Comparison of ENCODE assay signal across 26 cellular contexts in the genomic region with DNA sequence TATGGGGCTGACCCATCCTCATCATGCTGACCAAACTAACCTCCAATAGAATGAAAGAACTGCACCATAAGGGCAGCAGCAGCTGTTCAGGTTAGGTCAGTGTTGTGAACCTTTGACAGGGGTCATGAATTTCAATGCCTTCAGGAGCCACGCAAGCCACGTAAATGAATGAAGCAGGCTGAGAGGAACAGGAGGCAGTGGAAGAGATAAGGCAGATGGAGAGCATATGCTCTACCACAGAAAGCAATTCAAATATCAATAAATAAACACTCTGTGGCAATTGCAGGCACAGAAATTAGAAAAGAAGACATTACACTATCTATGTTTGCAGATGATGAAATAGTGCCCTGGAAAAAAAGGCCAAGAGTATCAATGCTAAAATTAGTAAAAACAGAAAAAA. TPM values are rescaled to one million over a fixed set of nuclear protein-coding genes. Genes with fewer than 3 reads are reported as not detected.
DNase-seq lines count a peak whose midpoint lies in the region; ATAC-seq and TF ChIP-seq lines count a peak whose summit lies in the region.
"Had no signal": no experiment of that assay in that cellular context is flagged by ENCODE, and none has a peak within 500 bp of the region (broad histone marks: within the 10 kb centered on the region; RNA-seq: fewer than 3 reads in every experiment).

No MANE protein-coding gene starts in this region.

- no peak for ATAC-seq in activated CD8-positive, alpha-beta T cell treated with anti-CD3 and anti-CD28 coated beads, Interleukin-2, amount 10 ng/mL, durations not matched to agents 7 days and 5 days
- ATAC-seq: K562 had no signal

- peak overlapping the region; percentile 7; the same call in 1 of the 2 replicates for H3K9ac ChIP-seq in SK-N-SH
- H3K9ac ChIP-seq in mammary epithelial cell (ENCODE audit: insufficient read depth, low read length) = no peak overlapping the region
- H3K9ac ChIP-seq: parathyroid adenoma had no signal

- H3K4me3 Mint-ChIP-seq in activated CD8-positive, alpha-beta T cell treated with anti-CD3 and anti-CD28 coated beads, Interleukin-2, amount 10 ng/mL, durations not matched to agents 7 days and 5 days = no peak overlapping the region
- H3K4me3 Mint-ChIP-seq: nephron had no signal

- no peak for TF ChIP-seq POLR2A in uterus (IDR thresholded peaks at IDR 0.05)

- H3K4me1 ChIP-seq in SK-N-SH (ENCODE audit: control insufficient read depth in 1 of 2, insufficient read depth in 2 of 2, low read depth in 1 of 2, low read length in 1 of 2) (peaks cover 25 to 30% of the 10 kb centered on the region in 2 experiments), uterus (no peaks in the 10 kb centered on the region), mammary epithelial cell (ENCODE audit: insufficient read depth, low read length) (peaks cover 31% of the 10 kb centered on the region)
- H3K4me1 ChIP-seq: parathyroid adenoma, right atrium auricular region had no signal

- H2AFZ ChIP-seq in SK-N-SH (ENCODE audit: low read depth) = peak overlapping the region; percentile 19; the same call in 1 of the 2 replicates
- no peak overlapping the region for H2AFZ ChIP-seq in mammary epithelial cell (ENCODE audit: low read depth, low read length)
- H2AFZ ChIP-seq: parathyroid adenoma had no signal

- no peaks in the 10 kb centered on the region for H4K20me1 ChIP-seq in SK-N-SH (ENCODE audit: insufficient read depth)
- no peaks in the 10 kb centered on the region for H4K20me1 ChIP-seq in mammary epithelial cell (ENCODE audit: insufficient read depth, low read length)

- BruUV-seq in mammary epithelial cell (replicated peaks; lab: Mats Ljungman, UMichigan) = no TSS peak

- H3K9me3 ChIP-seq in SK-N-SH (no peaks in the 10 kb centered on the region), uterus (no peaks in the 10 kb centered on the region), mammary epithelial cell (replicated peaks; ENCODE audit: insufficient read depth, low read length) (no peaks in the 10 kb centered on the region)
- H3K9me3 ChIP-seq: MG63, right atrium auricular region had no signal

- H3K36me3 ChIP-seq in SK-N-SH (replicated peaks in 1 of 2; ENCODE audit: control insufficient read depth in 1 of 2, insufficient read depth in 2 of 2, low read length in 1 of 2) (peaks cover 0 to 9% of the 10 kb centered on the region in 2 experiments), uterus (no peaks in the 10 kb centered on the region), mammary epithelial cell (ENCODE audit: insufficient read depth, low read length) (no peaks in the 10 kb centered on the region)
- H3K36me3 ChIP-seq: brain microvascular endothelial cell, MG63, right atrium auricular region had no signal

- no peak overlapping the region for H3K27ac Mint-ChIP-seq in activated CD8-positive, alpha-beta T cell treated with anti-CD3 and anti-CD28 coated beads, Interleukin-2, amount 10 ng/mL, durations not matched to agents 7 days and 5 days
- H3K27ac Mint-ChIP-seq: nephron had no signal

- H3K4me3 ChIP-seq in SK-N-SH (ENCODE audit: low read depth in 2 of 2, low read length in 1 of 2) (no peak overlapping the region), uterus (no peak overlapping the region), mammary epithelial cell (replicated peaks in 1 of 3; ENCODE audit: insufficient read depth in 1 of 3, low read depth in 2 of 3, low read length in 3 of 3) (no peak overlapping the region)
- H3K4me3 ChIP-seq: K562, MG63, right atrium auricular region had no signal

- H3K27ac ChIP-seq in SK-N-SH (ENCODE audit: low read depth in 2 of 2, low read length in 1 of 2) = peak overlapping the region in 1 of 2 experiments; percentile 89; a peak in 3 of 4 replicates
- H3K27ac ChIP-seq in uterus = no peak overlapping the region
- no peak overlapping the region for H3K27ac ChIP-seq in mammary epithelial cell (ENCODE audit: insufficient read depth, low read depth, low read length)
- H3K27ac ChIP-seq: brain microvascular endothelial cell, parathyroid adenoma, right atrium auricular region had no signal

- H3F3A ChIP-seq in SK-N-SH (replicated peaks; ENCODE audit: insufficient read depth) = peaks cover 25% of the 10 kb centered on the region

- peaks cover 31% of the 10 kb centered on the region for H3K79me2 ChIP-seq in SK-N-SH (ENCODE audit: insufficient read depth)
- H3K79me2 ChIP-seq in mammary epithelial cell (ENCODE audit: insufficient read depth, low read length) = no peaks in the 10 kb centered on the region
- H3K79me2 ChIP-seq: parathyroid adenoma had no signal

- no peaks in the 10 kb centered on the region for H3K36me3 Mint-ChIP-seq in activated CD8-positive, alpha-beta T cell treated with anti-CD3 and anti-CD28 coated beads, Interleukin-2, amount 10 ng/mL, durations not matched to agents 7 days and 5 days (ENCODE audit: low read depth)

- DNase-seq in DMS 273 (lab: John Stamatoyannopoulos, UW; ENCODE audit: unreplicated experiment) (peak; percentile 66), NCI-H1694 (lab: John Stamatoyannopoulos, UW) (peak; percentile 55), SK-N-SH (peak; percentile 42), left kidney (ENCODE audit: low read depth, low spot score) (peak; percentile 1), D341Med (ENCODE audit: low spot score) (no peak), uterus (no peak), mammary epithelial cell (no peak)
- DNase-seq in activated CD8-positive, alpha-beta T cell treated with anti-CD3 and anti-CD28 coated beads, Interleukin-2, amount 10 ng/mL, durations not matched to agents 7 days and 5 days = no peak
- DNase-seq: activated CD4-positive, alpha-beta T cell treated with anti-CD3 and anti-CD28 coated beads for 1 hour; activated gamma-delta T cell; activated T-cell treated with anti-CD3 and anti-CD28 coated beads, Interleukin-2, amount 50 U/mL, for 1 hour; brain microvascular endothelial cell; C1 segment of cervical spinal cord; effector CD4-positive, alpha-beta T cell; hippocampal formation; MG63; NCI-H1417; NCI-H524 treated with DMSO at 0.1 percent for 48 hours; Right ventricle myocardium superior; stimulated activated CD4-positive, alpha-beta T cell treated with anti-CD3 and anti-CD28 coated beads, Interleukin-4, amount 100 ng/mL, for 4 hours; stimulated activated naive CD4-positive, alpha-beta T cell had no signal

- no peaks in the 10 kb centered on the region for H3K4me1 Mint-ChIP-seq in activated CD8-positive, alpha-beta T cell treated with anti-CD3 and anti-CD28 coated beads, Interleukin-2, amount 10 ng/mL, durations not matched to agents 7 days and 5 days (ENCODE audit: low read depth)

- TF ChIP-seq EP300 in SK-N-SH (IDR thresholded peaks at IDR 0.05; ENCODE audit: borderline replicate concordance in 1 of 2, low read depth in 1 of 2, low read length in 1 of 2) = 0 out of 4 replicates have a peak, but pooled peaks of 1 of the 2 experiments have one; percentile 57

- CTCF ChIA-PET in SK-N-SH (lab: Yijun Ruan, JAX) = no interaction called here
- CTCF ChIA-PET in mammary epithelial cell (lab: Charles Lee; ENCODE audit: low non-redundant PET) = no interaction called here
- CTCF ChIA-PET in activated CD8-positive, alpha-beta T cell treated with anti-CD3 and anti-CD28 coated beads, Interleukin-2, amount 10 ng/mL, durations not matched to agents 7 days and 5 days (lab: Charles Lee) = no interaction called here

- H3K27me3 Mint-ChIP-seq in activated CD8-positive, alpha-beta T cell treated with anti-CD3 and anti-CD28 coated beads, Interleukin-2, amount 10 ng/mL, durations not matched to agents 7 days and 5 days (ENCODE audit: low read depth) = no peaks in the 10 kb centered on the region

- H3K27me3 ChIP-seq in SK-N-SH (ENCODE audit: insufficient read depth) = no peaks in the 10 kb centered on the region
- no peaks in the 10 kb centered on the region for H3K27me3 ChIP-seq in uterus
- no peaks in the 10 kb centered on the region for H3K27me3 ChIP-seq in mammary epithelial cell (ENCODE audit: insufficient read depth, low read length)
- H3K27me3 ChIP-seq: brain microvascular endothelial cell, MG63, right atrium auricular region had no signal

- intact Hi-C loops in uterus (cut with DNase I; ENCODE audit: low total_unique reads) = no loop called here
- intact Hi-C loops in mammary epithelial cell (cut with micrococcal nuclease) = no loop called here

- TF ChIP-seq CTCF in SK-N-SH (IDR thresholded peaks at IDR 0.05) (no peak), uterus (IDR thresholded peaks at IDR 0.05) (no peak), mammary epithelial cell (conservative IDR thresholded peaks at IDR 0.05 in 1 of 2, IDR thresholded peaks at IDR 0.05 in 1 of 2; ENCODE audit: extremely low read depth in 1 of 2, insufficient read depth in 1 of 2, low read depth in 1 of 2, low read length in 2 of 2) (no peak)

- H3K9me2 ChIP-seq in SK-N-SH = no peaks in the 10 kb centered on the region

- WGBS in SK-N-SH (ENCODE audit: low lambda C conversion rate) = 69% methylated on average over 2 of the region's 2 CpGs
- 100% methylated on average over 2 of the region's 2 CpGs for WGBS in mammary epithelial cell (ENCODE audit: low coverage, missing lambda C conversion rate)

- POLR2A ChIA-PET in SK-N-SH (lab: Yijun Ruan, JAX) = no interaction called here
- POLR2A ChIA-PET in activated CD8-positive, alpha-beta T cell treated with anti-CD3 and anti-CD28 coated beads, Interleukin-2, amount 10 ng/mL, durations not matched to agents 7 days and 5 days (lab: Charles Lee) = no interaction called here

- TF ChIP-seq RAD21 in SK-N-SH (IDR thresholded peaks at IDR 0.05; ENCODE audit: low read length) = no peak

- in situ Hi-C loops in mammary epithelial cell (cut with MboI; ENCODE audit: low sequenced_read_pairs in 2 of 2) = no loop called here

- H3K9me3 Mint-ChIP-seq in activated CD8-positive, alpha-beta T cell treated with anti-CD3 and anti-CD28 coated beads, Interleukin-2, amount 10 ng/mL, durations not matched to agents 7 days and 5 days (ENCODE audit: insufficient read depth) = no peaks in the 10 kb centered on the region
- H3K9me3 Mint-ChIP-seq: nephron had no signal

- dilution Hi-C loops in mammary epithelial cell (cut with HindIII; ENCODE audit: low sequenced_read_pairs) = no loop called here

- H3K4me2 ChIP-seq in SK-N-SH = peak overlapping the region; percentile 48; the same call in 1 of the 2 replicates
- H3K4me2 ChIP-seq in mammary epithelial cell (ENCODE audit: insufficient read depth, low read depth, low read length) = no peak overlapping the region

TF ChIP-seq in SK-N-SH, 30 proteins besides CTCF, POLR2A, EP300 and RAD21 (continues in another document):
- TF ChIP-seq RXRA (IDR thresholded peaks at IDR 0.05; ENCODE audit: borderline replicate concordance, low read depth) = no peak

RNA-seq across cellular contexts. Expression of a gene that starts 56.3 kb away (rescaled TPM):
- 373 and 509 TPM in 2 replicates for polyA plus RNA-seq in SK-N-SH (2012; rRNA removed)
- polyA plus RNA-seq in SK-N-SH (2012; cell fraction: cytosol; rRNA removed) = 589 and 747 TPM in 2 replicates
- 127 and 310 TPM in 2 replicates for polyA plus RNA-seq in SK-N-SH (2012; cell fraction: nucleus; rRNA removed)
- 1 to 10 TPM in 1 of 4 donors, under 1 TPM in 1, not detected in 2; 0.95 to 5.0 TPM for total RNA-seq in uterus
- total RNA-seq in mammary epithelial cell = not detected
- polyA plus RNA-seq in mammary epithelial cell = 0.16 TPM
- polyA minus RNA-seq in mammary epithelial cell = not detected
- total RNA-seq in activated CD8-positive, alpha-beta T cell treated with anti-CD3 and anti-CD28 coated beads, Interleukin-2, amount 10 ng/mL, durations not matched to agents 7 days and 5 days = not detected
- total RNA-seq: Right ventricle myocardium superior; T-helper 1 cell treated with Interleukin-12 subunit alpha and Interleukin-12 subunit beta and Interleukin-4 antibody, amounts not matched to agents 30 ng/mL and 1 ng/mL, for 36 hours had no signal

Comparison
In these comparisons a context has a peak if more than half of its experiments do, and no peak if none do; other contexts are left out.
1. DNase-seq: peak in DMS 273 (single experiment), NCI-H1694 (single experiment), SK-N-SH (single experiment) and left kidney (single experiment); none in D341Med (single experiment), uterus (0 of 2), mammary epithelial cell (single experiment) and activated CD8-positive, alpha-beta T cell treated with anti-CD3 and anti-CD28 coated beads, Interleukin-2, amount 10 ng/mL, durations not matched to agents 7 days and 5 days (single experiment).